20 cellular contexts compared by ENCODE assay signal in the genomic region with DNA sequence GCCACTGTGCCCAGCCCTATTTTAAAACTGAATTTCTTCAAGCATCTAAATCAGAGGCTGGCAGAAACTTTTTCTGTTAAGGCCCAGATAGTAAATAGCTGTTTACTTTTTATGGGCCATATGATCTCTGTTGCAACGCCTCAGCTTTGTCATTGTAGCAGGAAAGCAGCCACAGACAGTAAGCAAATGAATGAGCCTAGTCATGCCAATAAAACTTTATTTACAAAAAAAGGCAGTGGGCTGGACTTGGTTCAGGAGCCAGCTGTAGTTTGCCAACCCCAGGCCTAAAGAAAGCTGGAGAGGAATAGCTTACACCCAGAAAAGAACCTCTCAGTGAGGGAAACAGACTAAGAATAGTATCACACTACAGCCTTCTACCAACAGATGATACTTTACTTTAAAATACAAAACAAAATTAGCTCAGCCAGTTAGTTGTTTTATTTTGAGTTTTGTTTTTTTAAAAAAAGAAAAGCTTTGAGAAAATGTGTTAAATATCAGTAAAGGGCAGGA.
"Had no signal": no experiment of that assay in that cellular context is flagged by ENCODE, and none has a peak within 500 bp of the region (broad histone marks: within the 10 kb centered on the region; RNA-seq: fewer than 3 reads in every experiment).

No MANE protein-coding gene starts in this region.

- ATAC-seq: activated CD8-positive, alpha-beta T cell treated with anti-CD3 and anti-CD28 coated beads for 36 hours; activated T-cell treated with anti-CD3 and anti-CD28 coated beads, Interleukin-2, amount 50 U/mL, for 4 hours; naive thymus-derived CD8-positive, alpha-beta T cell; pancreas; SK-N-SH treated with all-trans-retinoic acid at 6 μM for 48 hours; stimulated activated naive CD8-positive, alpha-beta T cell treated with anti-CD3 and anti-CD28 coated beads, Interleukin-15, Interleukin-2, amounts not matched to agents 100 U/mL and 50 U/mL, for 24 hours; WTC11 had no signal

- H3K27ac ChIP-seq: adrenal gland, pancreas, skin epidermis, transverse colon had no signal

- H3K27me3 ChIP-seq: pancreas, transverse colon had no signal

- H3K9me3 Mint-ChIP-seq: activated CD8-positive, alpha-beta T cell treated with anti-CD3 and anti-CD28 coated beads for 36 hours; activated naive CD4-positive, alpha-beta T cell treated with anti-CD3 and anti-CD28 coated beads, Interleukin-2, amount 50 U/mL, for 24 hours; activated T-cell treated with anti-CD3 and anti-CD28 coated beads, Interleukin-2, amount 50 U/mL, for 4 hours; naive thymus-derived CD8-positive, alpha-beta T cell; WTC11 had no signal

- H3K4me3 Mint-ChIP-seq: activated CD8-positive, alpha-beta T cell treated with anti-CD3 and anti-CD28 coated beads for 36 hours; activated naive CD4-positive, alpha-beta T cell treated with anti-CD3 and anti-CD28 coated beads, Interleukin-2, amount 50 U/mL, for 24 hours; activated T-cell treated with anti-CD3 and anti-CD28 coated beads, Interleukin-2, amount 50 U/mL, for 4 hours; naive thymus-derived CD8-positive, alpha-beta T cell; WTC11 had no signal

- H3K36me3 ChIP-seq: adrenal gland, pancreas, transverse colon had no signal

- H3K27me3 Mint-ChIP-seq: activated CD8-positive, alpha-beta T cell treated with anti-CD3 and anti-CD28 coated beads for 36 hours; activated naive CD4-positive, alpha-beta T cell treated with anti-CD3 and anti-CD28 coated beads, Interleukin-2, amount 50 U/mL, for 24 hours had no signal

- H3K4me1 ChIP-seq: adrenal gland, pancreas, transverse colon had no signal

- DNase-seq: activated CD4-positive, alpha-beta T cell treated with anti-CD3 and anti-CD28 coated beads for 4 hours; activated CD8-positive, alpha-beta T cell treated with anti-CD3 and anti-CD28 coated beads for 36 hours; activated effector memory CD4-positive, alpha-beta T cell treated with Interleukin-2 at 50 U/mL for 16 hours; activated T-cell treated with anti-CD3 and anti-CD28 coated beads, Interleukin-2, amount 50 U/mL, for 4 hours; adrenal gland; caudate nucleus; foreskin melanocyte; head of caudate nucleus; mammary epithelial cell; naive thymus-derived CD8-positive, alpha-beta T cell; pancreas; stimulated activated CD4-positive, alpha-beta T cell treated with anti-CD3 and anti-CD28 coated beads, Interleukin-4, amount 100 ng/mL, for 24 hours; stimulated activated naive CD8-positive, alpha-beta T cell treated with anti-CD3 and anti-CD28 coated beads, Interleukin-15, Interleukin-2, amounts not matched to agents 100 U/mL and 50 U/mL, for 24 hours; transverse colon had no signal

- FAIRE-seq: colon, islet of Langerhans, pancreas had no signal

- H3K4me1 Mint-ChIP-seq: activated naive CD4-positive, alpha-beta T cell treated with anti-CD3 and anti-CD28 coated beads, Interleukin-2, amount 50 U/mL, for 24 hours; naive thymus-derived CD8-positive, alpha-beta T cell had no signal

- H3K9me3 ChIP-seq: adrenal gland, pancreas, transverse colon had no signal

- H3K4me3 ChIP-seq: adrenal gland, pancreas, skin epidermis, transverse colon had no signal

- H3K27ac Mint-ChIP-seq: activated CD8-positive, alpha-beta T cell treated with anti-CD3 and anti-CD28 coated beads for 36 hours; activated naive CD4-positive, alpha-beta T cell treated with anti-CD3 and anti-CD28 coated beads, Interleukin-2, amount 50 U/mL, for 24 hours; naive thymus-derived CD8-positive, alpha-beta T cell; WTC11 had no signal
